In the genomic region with DNA sequence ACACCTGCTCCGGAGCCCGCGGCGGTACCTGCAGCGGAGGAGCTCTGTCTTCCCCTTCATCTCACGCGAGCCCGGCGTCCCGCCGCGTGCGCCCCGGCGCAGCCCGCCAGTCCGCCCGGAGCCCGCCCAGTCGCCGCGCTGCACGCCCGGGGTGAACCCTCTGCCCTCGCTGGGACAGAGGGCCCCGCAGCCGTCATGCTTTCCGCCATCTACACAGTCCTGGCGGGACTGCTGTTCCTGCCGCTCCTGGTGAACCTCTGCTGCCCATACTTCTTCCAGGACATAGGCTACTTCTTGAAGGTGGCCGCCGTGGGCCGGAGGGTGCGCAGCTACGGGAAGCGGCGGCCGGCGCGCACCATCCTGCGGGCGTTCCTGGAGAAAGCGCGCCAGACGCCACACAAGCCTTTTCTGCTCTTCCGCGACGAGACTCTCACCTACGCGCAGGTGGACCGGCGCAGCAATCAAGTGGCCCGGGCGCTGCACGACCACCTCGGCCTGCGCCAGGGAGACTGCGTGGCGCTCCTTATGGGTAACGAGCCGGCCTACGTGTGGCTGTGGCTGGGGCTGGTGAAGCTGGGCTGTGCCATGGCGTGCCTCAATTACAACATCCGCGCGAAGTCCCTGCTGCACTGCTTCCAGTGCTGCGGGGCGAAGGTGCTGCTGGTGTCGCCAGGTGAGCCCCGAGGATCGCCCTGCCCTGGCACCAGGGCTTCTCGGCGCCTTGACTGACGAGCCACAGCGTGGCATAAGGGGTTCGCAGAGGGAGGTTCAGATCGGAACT, we compare ENCODE assay signal across 8 cellular contexts. TPM values are rescaled to one million over a fixed set of nuclear protein-coding genes. Genes with fewer than 3 reads are reported as not detected.
A peak's percentile ranks its signal among the peaks of the same experiment; 100 is the strongest.
DNase-seq lines count a peak whose midpoint lies in the region; ATAC-seq, FAIRE-seq and TF ChIP-seq lines count a peak whose summit lies in the region.

No MANE protein-coding gene starts in this region.

- peak overlapping the region; percentile 46 for H4K91ac ChIP-seq in H1 (replicated peaks; ENCODE audit: insufficient read length, low read length)

- peak overlapping the region; percentile 86 to 97 for H3K4me2 ChIP-seq in H1 (ENCODE audit: insufficient read depth in 1 of 2, low read depth in 2 of 2, low read length in 2 of 2)

- no peaks in the 10 kb centered on the region for H3K79me2 ChIP-seq in H1 (ENCODE audit: control insufficient read depth in 1 of 2, insufficient read depth in 2 of 2, low read length in 2 of 2)

- FAIRE-seq in H1 (lab: Jason Lieb, UNC) = no peak

- no peaks in the 10 kb centered on the region for H3K27me3 Mint-ChIP-seq in Calu3 (ENCODE audit: unreplicated experiment)

- H3K4me3 Mint-ChIP-seq in Calu3 (ENCODE audit: low read depth, unreplicated experiment) = peak overlapping the region; percentile 97

- CTCF ChIA-PET in Calu3 (lab: Charles Lee) (interaction anchor here (0.6 to 2.3 kb wide), 4 partner anchors 106 to 703 kb away, joined by 3 to 11 read pairs (median 4); a partner anchor contains a TSS), H1 (lab: Charles Lee; ENCODE audit: partially characterized antibody) (interaction anchor here (0.6 to 4.3 kb wide), 13 partner anchors 11 to 1198 kb away, joined by 3 to 15 read pairs (median 4); no protein-coding TSS in a partner anchor)

- intact Hi-C loops in Calu3 (cut with micrococcal nuclease; ENCODE audit: unreplicated experiment) = loop anchor here (2.0 to 10.0 kb wide), 3 partner anchors 34 to 132 kb away; no protein-coding TSS in a partner anchor
- intact Hi-C loops in mucosa of descending colon (cut with DNase I, micrococcal nuclease) = no loop called here

- no peak overlapping the region; the same call in 1 of the 2 replicates for H2BK5ac ChIP-seq in H1 (ENCODE audit: low read depth, low read length)

- peak overlapping the region; percentile 80 for H2AFZ ChIP-seq in H1 (ENCODE audit: low read length)

- DNase-seq in Calu3 (peak; percentile 32), LNCaP clone FGC (ENCODE audit: low read depth) (no peak), H1 (ENCODE audit: low read depth in 1 of 2, low spot score in 2 of 2) (peak in 1 of 2 experiments; percentile 85), mucosa of descending colon (peak; percentile 30 to 84 (median 59)), suprapubic skin (ENCODE audit: low spot score in 2 of 2) (no peak), NCI-H1694 treated with DMSO at 0.1 percent for 48 hours (lab: John Stamatoyannopoulos, UW) (no peak)
- peak; percentile 55 for DNase-seq in activated CD4-positive, CD25-positive, alpha-beta regulatory T cell treated with anti-CD3 and anti-CD28 coated beads, Interleukin-2, amount 50 U/mL, for 72 hours

- no peak overlapping the region for H4K5ac ChIP-seq in H1 (ENCODE audit: insufficient read length, low read depth, low read length)

- ATAC-seq in GM21515 (IDR thresholded peaks at IDR 0.05; ENCODE audit: unreplicated experiment) (peak; percentile 43), mucosa of descending colon (peak; percentile 79)

- H2BK12ac ChIP-seq in H1 (ENCODE audit: low read depth, low read length) = peak overlapping the region; percentile 35; the same call in 1 of the 2 replicates

- no peak overlapping the region for H2BK120ac ChIP-seq in H1 (replicated peaks; ENCODE audit: low read depth, low read length)

- TF ChIP-seq EP300 in H1 (IDR thresholded peaks at IDR 0.05; ENCODE audit: borderline replicate concordance in 1 of 2, low read depth in 2 of 2, low read length in 2 of 2) = no peak
- TF ChIP-seq EP300 in suprapubic skin (IDR thresholded peaks at IDR 0.05) = no peak

- H3K4ac ChIP-seq in H1 (replicated peaks; ENCODE audit: insufficient read length, low read depth, low read length) = peak overlapping the region; percentile 44

- H3K23me2 ChIP-seq in H1 (ENCODE audit: low read depth, low read length) = peaks cover 13% of the 10 kb centered on the region; the same call in 1 of the 2 replicates

- 3% methylated on average over 68 of the region's 77 CpGs; no CpG with 5 or more reads in 1 of the 2 experiments for WGBS in H1 (ENCODE audit: extremely low coverage in 1 of 2, insufficient coverage in 1 of 2, insufficient read length in 1 of 2, insufficient replicate concordance in 2 of 2, low coverage in 1 of 2, low lambda C conversion rate in 2 of 2, missing lambda C conversion rate in 1 of 2), 2 experiments
- 3% methylated on average over 28 of the region's 77 CpGs for WGBS in suprapubic skin

- H3K27me3 ChIP-seq in H1 (replicated peaks in 1 of 4; ENCODE audit: control insufficient read depth in 3 of 4, extremely low read depth in 1 of 4, insufficient read depth in 3 of 4, low read length in 3 of 4) = peaks cover 3 to 33% (median 28%) of the 10 kb centered on the region in 4 experiments
- H3K27me3 ChIP-seq in suprapubic skin = peaks cover 35% of the 10 kb centered on the region

- POLR2A ChIA-PET in H1 (lab: Charles Lee; ENCODE audit: partially characterized antibody) = interaction anchor here (0.7 to 1.6 kb wide), 7 partner anchors 14 to 172 kb away, joined by 3 to 5 read pairs (median 4); a partner anchor contains a TSS

- no peak for TF ChIP-seq RAD21 in H1 (IDR thresholded peaks at IDR 0.05 in 1 of 2, conservative IDR thresholded peaks at IDR 0.05 in 1 of 2; ENCODE audit: low read depth in 2 of 2, low read length in 2 of 2)

- peaks cover 14% of the 10 kb centered on the region for H3K36me3 Mint-ChIP-seq in Calu3 (ENCODE audit: insufficient read depth, unreplicated experiment)

- H3K4me1 ChIP-seq in H1 (replicated peaks in 1 of 4; ENCODE audit: control insufficient read depth in 3 of 4, insufficient read depth in 4 of 4, low read length in 3 of 4) = peaks cover 0 to 8% (median 4%) of the 10 kb centered on the region in 4 experiments; a peak in 6 of 7 replicates
- H3K4me1 ChIP-seq in mucosa of descending colon (ENCODE audit: low read depth) = peaks cover 14% of the 10 kb centered on the region
- H3K4me1 ChIP-seq in suprapubic skin = peaks cover 14% of the 10 kb centered on the region

- H2BK20ac ChIP-seq in H1 (ENCODE audit: low read length) = peak overlapping the region; percentile 48; the same call in 1 of the 2 replicates

- H3K79me1 ChIP-seq in H1 (ENCODE audit: low read depth, low read length) = no peaks in the 10 kb centered on the region

- H3K27ac Mint-ChIP-seq in Calu3 (ENCODE audit: unreplicated experiment) = peak overlapping the region; percentile 24

- no peak overlapping the region for H3K23ac ChIP-seq in H1 (ENCODE audit: insufficient read length)

- H3K14ac ChIP-seq in H1 (ENCODE audit: insufficient read length) = no peak overlapping the region

- H3K36me3 ChIP-seq in H1 (ENCODE audit: control insufficient read depth in 2 of 4, insufficient read depth in 4 of 4, low read length in 3 of 4) = no peaks in the 10 kb centered on the region
- H3K36me3 ChIP-seq in mucosa of descending colon (ENCODE audit: low read depth) = no peaks in the 10 kb centered on the region
- H3K36me3 ChIP-seq in suprapubic skin = no peaks in the 10 kb centered on the region

- H3K4me3 ChIP-seq in LNCaP clone FGC (ENCODE audit: low read depth, low read length) (peak overlapping the region; percentile 52), H1 (ENCODE audit: extremely low read depth in 1 of 4, insufficient read depth in 2 of 4, low read depth in 3 of 4, low read length in 4 of 4) (peak overlapping the region; percentile 51 to 66 (median 58)), mucosa of descending colon (peak overlapping the region; percentile 51), suprapubic skin (peak overlapping the region; percentile 66)

- H3K18ac ChIP-seq in H1 (ENCODE audit: extremely low read depth, low read length) = peak overlapping the region; percentile 71

- H2AK5ac ChIP-seq in H1 (ENCODE audit: low read depth, low read length) = no peak overlapping the region

- peaks cover 18% of the 10 kb centered on the region for H3K4me1 Mint-ChIP-seq in Calu3 (ENCODE audit: low read depth, unreplicated experiment)

- no peak overlapping the region for H3K56ac ChIP-seq in H1 (replicated peaks; ENCODE audit: insufficient read length, low read depth, low read length)

- H4K20me1 ChIP-seq in H1 (replicated peaks in 1 of 2; ENCODE audit: control insufficient read depth in 1 of 2, insufficient read depth in 2 of 2, low read length in 2 of 2) = peaks cover 0 to 1% of the 10 kb centered on the region in 2 experiments

- TF ChIP-seq POLR2A in H1 (IDR thresholded peaks at IDR 0.05; ENCODE audit: control extremely low read depth in 1 of 2, low read depth in 2 of 2, low read length in 2 of 2) = no peak
- TF ChIP-seq POLR2A in suprapubic skin (IDR thresholded peaks at IDR 0.05) = no peak

- no peaks in the 10 kb centered on the region for H3K9me3 Mint-ChIP-seq in Calu3 (ENCODE audit: low read depth, unreplicated experiment)

- BruUV-seq in Calu3 (replicated peaks; lab: Mats Ljungman, UMichigan) = no TSS peak

- H3K9me3 ChIP-seq in H1 (ENCODE audit: insufficient read depth in 2 of 2, low read depth in 1 of 2, low read length in 1 of 2) (no peaks in the 10 kb centered on the region), mucosa of descending colon (no peaks in the 10 kb centered on the region), suprapubic skin (no peaks in the 10 kb centered on the region)

- peak overlapping the region in 3 of 4 experiments; percentile 54 to 56 (median 54); a peak in 6 of 7 replicates for H3K9ac ChIP-seq in H1 (replicated peaks in 1 of 4; ENCODE audit: extremely low read depth in 1 of 4, low read depth in 3 of 4, low read length in 3 of 4)

- H4K8ac ChIP-seq in H1 (ENCODE audit: extremely low read depth, insufficient read depth, low read length) = peak overlapping the region; percentile 94

- H3K27ac ChIP-seq in H1 (ENCODE audit: low read depth, low read length) (no peak overlapping the region), suprapubic skin (no peak overlapping the region)

- peak overlapping the region; percentile 92; the same call in 1 of the 2 replicates for H2BK15ac ChIP-seq in H1 (ENCODE audit: low read length)

- TF ChIP-seq CTCF in Calu3 (IDR thresholded peaks at IDR 0.05; ENCODE audit: unreplicated experiment) (no peak), LNCaP clone FGC (IDR thresholded peaks at IDR 0.05; ENCODE audit: control insufficient read depth, extremely low read depth, insufficient read depth) (no peak), H1 (IDR thresholded peaks at IDR 0.05; ENCODE audit: control extremely low read depth in 1 of 3, insufficient read depth in 1 of 3, low read depth in 1 of 3, low read length in 3 of 3) (no peak), mucosa of descending colon (IDR thresholded peaks at IDR 0.05) (no peak), suprapubic skin (IDR thresholded peaks at IDR 0.05) (no peak)

RNA-seq across cellular contexts. Expression of a gene that starts 0.4 kb away (rescaled TPM):
- total RNA-seq in Calu3 (2022) (13.1 and 14.0 TPM in 2 replicates), mucosa of descending colon (10 to 100 TPM; 14.8 to 27.9 (median 27.8) TPM), suprapubic skin (10 to 100 TPM in 1 of 4 donors, 1 to 10 TPM in 2, under 1 TPM in 1; 0.72 to 10.2 (median 5.9) TPM)
- 5.8 TPM in 2 replicates for total RNA-seq in H1 (2021; fragmentation: NEBNext Ultra II Directional; extraction: Animal tissue kit (Norgen Biotek cat#: 25700))
- 3.6 and 5.6 TPM in 2 replicates for polyA plus RNA-seq in H1 (2011; rRNA removed)
- 5.5 TPM for polyA plus RNA-seq in H1 (2011; cell fraction: cytosol; rRNA removed)
- polyA plus RNA-seq in H1 (2011; cell fraction: nucleus; rRNA removed) = 5.2 TPM
- 5.4 to 8.2 TPM (median 6.8 TPM) in 4 replicates for polyA plus RNA-seq in H1 (2012, experiment 1 of 2)
- polyA plus RNA-seq in H1 (2012, experiment 2 of 2) = 1.2 TPM
- polyA plus RNA-seq in H1 (2013, experiment 1 of 2) = 10.4 TPM
- 11.2 TPM for polyA plus RNA-seq in H1 (2013, experiment 2 of 2)
- polyA minus RNA-seq in H1 (2011; rRNA and poly(A)+ RNA removed) = 7.2 and 12.0 TPM in 2 replicates
- 7.1 TPM for polyA minus RNA-seq in H1 (2011; cell fraction: cytosol; rRNA and poly(A)+ RNA removed)
- 12.7 TPM for polyA minus RNA-seq in H1 (2011; cell fraction: nucleus; rRNA and poly(A)+ RNA removed)

Comparison
In these comparisons a context has a peak if more than half of its experiments do, and no peak if none do; other contexts are left out.
1. DNase-seq: peak in Calu3 (single experiment), activated CD4-positive, CD25-positive, alpha-beta regulatory T cell treated with anti-CD3 and anti-CD28 coated beads, Interleukin-2, amount 50 U/mL, for 72 hours (single experiment) and mucosa of descending colon (3 of 3); none in LNCaP clone FGC (single experiment), suprapubic skin (0 of 2) and NCI-H1694 treated with DMSO at 0.1 percent for 48 hours (single experiment).
2. Peak in every context shown above with its lines, with median percentiles within 50 percentile points of each other: H3K4me3 ChIP-seq.